1 cellular context compared by ENCODE assay signal in genomic region chrX:39616098-39616729, GRCh38.
TF ChIP-seq lines count a peak whose summit lies in the region.

No MANE protein-coding gene starts in this region.

TF ChIP-seq in K562, 482 proteins besides CTCF, POLR2A, EP300 and RAD21 (continued from another document and continues in another):
- no peak for TF ChIP-seq MYC (IDR thresholded peaks at IDR 0.05; ENCODE audit: low read depth, low read length)
- TF ChIP-seq MYC (CRISPR knock-in tag; IDR thresholded peaks at IDR 0.05; ENCODE audit: borderline replicate concordance, low read depth) = no peak
- TF ChIP-seq TBP (optimal IDR thresholded peaks at IDR 0.05; ENCODE audit: low read depth, low read length) = no peak
- peak; percentile 73 for TF ChIP-seq MEIS2 (IDR thresholded peaks at IDR 0.05; ENCODE audit: partially characterized antibody)
- TF ChIP-seq MCM7 (IDR thresholded peaks at IDR 0.05) = no peak
- TF ChIP-seq TCF3 (CRISPR knock-in tag; IDR thresholded peaks at IDR 0.05) = peak; percentile 68
- no peak for TF ChIP-seq U2AF1 (optimal IDR thresholded peaks at IDR 0.05; ENCODE audit: low read depth, low read length)
- TF ChIP-seq HSF4 (CRISPR knock-in tag; IDR thresholded peaks at IDR 0.05; ENCODE audit: borderline replicate concordance) = no peak
- TF ChIP-seq SPI1 (IDR thresholded peaks at IDR 0.05; ENCODE audit: borderline replicate concordance, low read depth, low read length) = peak; percentile 86
- peak; percentile 62; the same call in 1 of the 2 replicates for TF ChIP-seq SMARCE1 (IDR thresholded peaks at IDR 0.05)
- 0 out of 4 replicates have a peak, but pooled peaks of 1 of the 2 experiments have one; percentile 22 for TF ChIP-seq TRIM24 (IDR thresholded peaks at IDR 0.05)
- no peak for TF ChIP-seq ELF1 (tag; IDR thresholded peaks at IDR 0.05)
- TF ChIP-seq ELF4 (CRISPR knock-in tag; IDR thresholded peaks at IDR 0.05) = no peak
- no peak for TF ChIP-seq SFPQ (IDR thresholded peaks at IDR 0.05; ENCODE audit: low read depth, low read length)
- peak in 1 of 2 experiments; percentile 32; a peak in 1 of 4 replicates for TF ChIP-seq ZNF639 (CRISPR knock-in tag; conservative IDR thresholded peaks at IDR 0.05 in 1 of 2, IDR thresholded peaks at IDR 0.05 in 1 of 2)
- peak; percentile 36 for TF ChIP-seq CCNT2 (IDR thresholded peaks at IDR 0.05; ENCODE audit: borderline replicate concordance, extremely low read depth, insufficient read length, low read depth, low read length)
- TF ChIP-seq ZNF668 (CRISPR knock-in tag; IDR thresholded peaks at IDR 0.05) = no peak
- TF ChIP-seq ASH1L (IDR thresholded peaks at IDR 0.05; ENCODE audit: borderline replicate concordance, low read depth, partially characterized antibody) = no peak
- no peak for TF ChIP-seq ATF7 (IDR thresholded peaks at IDR 0.05)
- peak in 1 of 2 experiments; percentile 77; a peak in 2 of 4 replicates for TF ChIP-seq RCOR1 (IDR thresholded peaks at IDR 0.05; ENCODE audit: borderline replicate concordance in 1 of 2, low read depth in 2 of 2, low read length in 2 of 2)
- no peak for TF ChIP-seq CUX1 (CRISPR knock-in tag; IDR thresholded peaks at IDR 0.05)
- TF ChIP-seq ZNF311 (CRISPR knock-in tag; IDR thresholded peaks at IDR 0.05) = no peak
- TF ChIP-seq ZNF830 (CRISPR knock-in tag; IDR thresholded peaks at IDR 0.05) = no peak
- no peak for TF ChIP-seq STAT5A (IDR thresholded peaks at IDR 0.05; ENCODE audit: borderline replicate concordance, low read length)
- peak; percentile 10; the same call in 1 of the 2 replicates for TF ChIP-seq JUND (IDR thresholded peaks at IDR 0.05; ENCODE audit: borderline replicate concordance, low read depth, low read length)
- TF ChIP-seq JUND (tag; IDR thresholded peaks at IDR 0.05; ENCODE audit: borderline replicate concordance, low read depth, low read length) = peak; percentile 12; the same call in 1 of the 3 replicates
- no peak for TF ChIP-seq PHF20 (IDR thresholded peaks at IDR 0.05; ENCODE audit: partially characterized antibody)
- peak; percentile 36; the same call in 1 of the 2 replicates for TF ChIP-seq BHLHE40 (IDR thresholded peaks at IDR 0.05; ENCODE audit: low read length)
- TF ChIP-seq SRF (CRISPR knock-in tag; IDR thresholded peaks at IDR 0.05) = no peak
- TF ChIP-seq TEAD1 (CRISPR knock-in tag; IDR thresholded peaks at IDR 0.05) = 0 out of 4 replicates have a peak, but pooled peaks of 1 of the 2 experiments have one; percentile 19
- peak; percentile 62 for TF ChIP-seq TAL1 (IDR thresholded peaks at IDR 0.05)
- TF ChIP-seq ZEB2 (IDR thresholded peaks at IDR 0.05) = peak; percentile 31; the same call in 1 of the 2 replicates
- TF ChIP-seq SMARCA4 (IDR thresholded peaks at IDR 0.05) = 0 out of 2 replicates have a peak, but pooled peaks have one; percentile 46
- no peak for TF ChIP-seq ZFPM2 (CRISPR knock-in tag; IDR thresholded peaks at IDR 0.05)
- TF ChIP-seq CBFA2T2 (conservative IDR thresholded peaks at IDR 0.05) = peak; percentile 68
- peak; percentile 69 for TF ChIP-seq RBM25 (IDR thresholded peaks at IDR 0.05; ENCODE audit: low read depth, low read length, severe bottlenecking)
- TF ChIP-seq HDAC1 (IDR thresholded peaks at IDR 0.05) = no peak
- peak; percentile 81 for TF ChIP-seq CBFA2T3 (IDR thresholded peaks at IDR 0.05)
- peak; percentile 47 to 55; a peak in 2 of 4 replicates for TF ChIP-seq KDM1A (IDR thresholded peaks at IDR 0.05)
- no peak for TF ChIP-seq PATZ1 (CRISPR knock-in tag; IDR thresholded peaks at IDR 0.05; ENCODE audit: borderline replicate concordance)
- no peak for TF ChIP-seq HLTF (IDR thresholded peaks at IDR 0.05)
- peak; percentile 66; the same call in 1 of the 2 replicates for TF ChIP-seq CTBP1 (IDR thresholded peaks at IDR 0.05; ENCODE audit: borderline replicate concordance)
- no peak for TF ChIP-seq HEY1 (CRISPR knock-in tag; IDR thresholded peaks at IDR 0.05; ENCODE audit: borderline replicate concordance)
- TF ChIP-seq CTCFL (IDR thresholded peaks at IDR 0.05; ENCODE audit: borderline replicate concordance, insufficient read depth, low read depth, low read length, poor library complexity, severe bottlenecking) = no peak
- no peak for TF ChIP-seq PREB (CRISPR knock-in tag; IDR thresholded peaks at IDR 0.05)
- no peak for TF ChIP-seq ZNF395 (CRISPR knock-in tag; IDR thresholded peaks at IDR 0.05)
- TF ChIP-seq BACH1 (tag; IDR thresholded peaks at IDR 0.05) = no peak
- TF ChIP-seq KLF16 (IDR thresholded peaks at IDR 0.05) = peak; percentile 65
- peak; percentile 59; the same call in 1 of the 2 replicates for TF ChIP-seq ZNF24 (IDR thresholded peaks at IDR 0.05)
- TF ChIP-seq HES1 (IDR thresholded peaks at IDR 0.05; ENCODE audit: low read depth) = peak; percentile 37; the same call in 1 of the 2 replicates
- peak; percentile 79 to 90 for TF ChIP-seq FOXA3 (CRISPR knock-in tag; conservative IDR thresholded peaks at IDR 0.05 in 1 of 2, IDR thresholded peaks at IDR 0.05 in 1 of 2)
- peak; percentile 78 for TF ChIP-seq TEAD4 (IDR thresholded peaks at IDR 0.05; ENCODE audit: low read length)
- no peak for TF ChIP-seq TEAD4 (CRISPR knock-in tag; IDR thresholded peaks at IDR 0.05; ENCODE audit: borderline replicate concordance)
- TF ChIP-seq BCL6 (CRISPR knock-in tag; IDR thresholded peaks at IDR 0.05) = no peak
